8 cellular contexts compared by ENCODE assay signal in genomic region chr3:51982838-51983577, GRCh38. TPM values are rescaled to one million over a fixed set of nuclear protein-coding genes. Genes with fewer than 3 reads are reported as not detected.
DNase-seq lines count a peak whose midpoint lies in the region; ATAC-seq, FAIRE-seq and TF ChIP-seq lines count a peak whose summit lies in the region.

Gene ACY1 (plus strand): TSS chr3:51983535. CDS start chr3:51984065, 530 bp downstream.

- TF ChIP-seq RAD21 in HepG2 (CRISPR knock-in tag; IDR thresholded peaks at IDR 0.05), result 0 out of 2 replicates have a peak, but pooled peaks have one; percentile 3

- no peaks in the 10 kb centered on the region for H3K9me3 Mint-ChIP-seq in activated CD4-positive, alpha-beta T cell treated with anti-CD3 and anti-CD28 coated beads, Interleukin-2, amount 10 ng/mL, durations not matched to agents 7 days and 5 days
- H3K9me3 Mint-ChIP-seq in dendritic cell treated with granulocyte-macrophage colony-stimulating factor and Interleukin-4, amounts not matched to agents 40 ng/mL and 50 ng/mL, for 4 days, result no peaks in the 10 kb centered on the region

- TF ChIP-seq EP300 in HepG2 (IDR thresholded peaks at IDR 0.05; ENCODE audit: low read depth in 2 of 2, low read length in 2 of 2) (peak; percentile 19 to 73; a peak in 3 of 4 replicates), HepG2 (CRISPR knock-in tag; IDR thresholded peaks at IDR 0.05; ENCODE audit: borderline replicate concordance) (0 out of 2 replicates have a peak, but pooled peaks have one; percentile 44)

- no peak within 1 kb of the TSS for H2AFZ ChIP-seq in HepG2 (ENCODE audit: low read length)

- no peak; a peak in 1 of 4 replicates for TF ChIP-seq POLR2A in HepG2 (IDR thresholded peaks at IDR 0.05; ENCODE audit: insufficient read depth in 1 of 2, low read depth in 2 of 2, low read length in 2 of 2)

- intact Hi-C loops in dendritic cell treated with granulocyte-macrophage colony-stimulating factor and Interleukin-4, amounts not matched to agents 40 ng/mL and 50 ng/mL, for 4 days (cut with micrococcal nuclease), result no loop called here
- intact Hi-C loops in HepG2 (cut with micrococcal nuclease; ENCODE audit: unreplicated experiment), result loop anchor here (2.0 kb wide), 1 partner anchor 40 kb away; the partner anchor contains the start of gene PARP3

- peak within 1 kb of the TSS; percentile 98 for H3K4me2 ChIP-seq in HepG2 (ENCODE audit: low read depth, low read length)

- CTCF ChIA-PET in activated CD4-positive, alpha-beta T cell treated with anti-CD3 and anti-CD28 coated beads, Interleukin-2, amount 10 ng/mL, durations not matched to agents 7 days and 5 days (lab: Charles Lee), result interaction anchor here (0.5 to 3.8 kb wide), 20 partner anchors 8 to 1237 kb away, joined by 3 to 61 read pairs (median 4); partner anchors contain the start of genes ABHD14A, ABHD14B, DUSP7 and RPL29
- CTCF ChIA-PET in HepG2 (lab: Yijun Ruan, JAX; ENCODE audit: low intra/inter-chr PET ratio, low total read pairs), result interaction anchor here (2.2 to 2.6 kb wide), 2 partner anchors 9 to 41 kb away, joined by 12 to 19 read pairs; partner anchors contain the start of genes ABHD14B, PARP3 and RRP9

- peaks cover 51% of the 10 kb centered on the region for H3K4me1 ChIP-seq in HepG2 (ENCODE audit: insufficient read depth, low read length)

- H3K27me3 ChIP-seq in HepG2 (ENCODE audit: control insufficient read depth in 1 of 2, insufficient read depth in 2 of 2, low read length in 2 of 2), result no peaks in the 10 kb centered on the region

- peak within 1 kb of the TSS; percentile 89 for H3K9ac ChIP-seq in HepG2 (ENCODE audit: insufficient read depth, low read depth, low read length)

- H3K9me3 ChIP-seq in HepG2 (ENCODE audit: low read length), result no peaks in the 10 kb centered on the region

- peaks cover 29% of the 10 kb centered on the region for H3K4me1 Mint-ChIP-seq in activated CD4-positive, alpha-beta T cell treated with anti-CD3 and anti-CD28 coated beads, Interleukin-2, amount 10 ng/mL, durations not matched to agents 7 days and 5 days
- H3K4me1 Mint-ChIP-seq in dendritic cell treated with granulocyte-macrophage colony-stimulating factor and Interleukin-4, amounts not matched to agents 40 ng/mL and 50 ng/mL, for 4 days (ENCODE audit: low read depth), result peaks cover 46% of the 10 kb centered on the region

- TF ChIP-seq CTCF in HepG2 (CRISPR knock-in tag; IDR thresholded peaks at IDR 0.05), result no peak

- peak within 1 kb of the TSS; percentile 94 for H3K27ac ChIP-seq in HepG2 (ENCODE audit: extremely low read length, insufficient read depth, low read length)

- POLR2A ChIA-PET in activated CD4-positive, alpha-beta T cell treated with anti-CD3 and anti-CD28 coated beads, Interleukin-2, amount 10 ng/mL, durations not matched to agents 7 days and 5 days (lab: Charles Lee), result interaction anchor here (1.2 to 2.0 kb wide), 3 partner anchors 9 to 13 kb away, joined by 5 to 10 read pairs (median 7); partner anchors contain the start of genes ABHD14B and RPL29
- POLR2A ChIA-PET in HepG2 (lab: Yijun Ruan, JAX), result interaction anchor here (0.8 to 6.4 kb wide), 15 partner anchors 9 to 484 kb away, joined by 3 to 187 read pairs (median 6); partner anchors contain the start of genes ABHD14A, ABHD14B, PARP3 and PCBP4

- peaks cover 8% of the 10 kb centered on the region for H3K36me3 Mint-ChIP-seq in activated CD4-positive, alpha-beta T cell treated with anti-CD3 and anti-CD28 coated beads, Interleukin-2, amount 10 ng/mL, durations not matched to agents 7 days and 5 days (ENCODE audit: low read depth)
- peaks cover 20% of the 10 kb centered on the region for H3K36me3 Mint-ChIP-seq in dendritic cell treated with granulocyte-macrophage colony-stimulating factor and Interleukin-4, amounts not matched to agents 40 ng/mL and 50 ng/mL, for 4 days (ENCODE audit: low read depth)

- peak within 1 kb of the TSS; percentile 88 for H3K27ac Mint-ChIP-seq in activated CD4-positive, alpha-beta T cell treated with anti-CD3 and anti-CD28 coated beads, Interleukin-2, amount 10 ng/mL, durations not matched to agents 7 days and 5 days
- peak within 1 kb of the TSS; percentile 90 for H3K27ac Mint-ChIP-seq in dendritic cell treated with granulocyte-macrophage colony-stimulating factor and Interleukin-4, amounts not matched to agents 40 ng/mL and 50 ng/mL, for 4 days

- BruUV-seq in HepG2 (replicated peaks; lab: Mats Ljungman, UMichigan), result no TSS peak

- DNase-seq in NCI-H524 (lab: John Stamatoyannopoulos, UW) (peak; percentile 58 to 74), NCI-H524 treated with DMSO at 0.1 percent for 48 hours (lab: John Stamatoyannopoulos, UW) (no peak), NCI-H2227 treated with DMSO at 0.1 percent for 48 hours (lab: John Stamatoyannopoulos, UW) (peak; percentile 41), HepG2 (ENCODE audit: low spot score) (peak; percentile 87)
- DNase-seq in activated CD4-positive, alpha-beta T cell treated with anti-CD3 and anti-CD28 coated beads, Interleukin-2, amount 10 ng/mL, durations not matched to agents 7 days and 5 days, result peak; percentile 74
- peak; percentile 79 for DNase-seq in stimulated activated CD4-positive, alpha-beta T cell treated with anti-CD3 and anti-CD28 coated beads, Interleukin-4, amount 100 ng/mL, for 1 hour

- 1% methylated on average over 6 of the region's 68 CpGs for WGBS in HepG2 (ENCODE audit: low lambda C conversion rate)

- no peaks in the 10 kb centered on the region for H3K27me3 Mint-ChIP-seq in activated CD4-positive, alpha-beta T cell treated with anti-CD3 and anti-CD28 coated beads, Interleukin-2, amount 10 ng/mL, durations not matched to agents 7 days and 5 days
- H3K27me3 Mint-ChIP-seq in dendritic cell treated with granulocyte-macrophage colony-stimulating factor and Interleukin-4, amounts not matched to agents 40 ng/mL and 50 ng/mL, for 4 days, result no peaks in the 10 kb centered on the region

- H3K4me3 ChIP-seq in HepG2 (replicated peaks in 1 of 3; ENCODE audit: insufficient read depth in 1 of 3, low read depth in 2 of 3, low read length in 3 of 3), result peak within 1 kb of the TSS; percentile 70 to 83 (median 73)

- in situ Hi-C loops in HepG2 (cut with HindIII; ENCODE audit: extremely low pct_ligation_motif_present, low pct_unique_long_range_greater_than_20kb), result no loop called here

- peak; percentile 18 for FAIRE-seq in HepG2 (lab: Jason Lieb, UNC)

- no peaks in the 10 kb centered on the region; a peak in 1 of 5 replicates for H3K36me3 ChIP-seq in HepG2 (replicated peaks in 1 of 2; ENCODE audit: control insufficient read depth in 1 of 2, insufficient read depth in 2 of 2, low read length in 2 of 2)

- peak within 1 kb of the TSS; percentile 91 for H3K4me3 Mint-ChIP-seq in activated CD4-positive, alpha-beta T cell treated with anti-CD3 and anti-CD28 coated beads, Interleukin-2, amount 10 ng/mL, durations not matched to agents 7 days and 5 days
- H3K4me3 Mint-ChIP-seq in dendritic cell treated with granulocyte-macrophage colony-stimulating factor and Interleukin-4, amounts not matched to agents 40 ng/mL and 50 ng/mL, for 4 days, result peak within 1 kb of the TSS; percentile 89

- H4K20me1 ChIP-seq in HepG2 (ENCODE audit: insufficient read depth, low read length), result no peaks in the 10 kb centered on the region

- peaks cover 17% of the 10 kb centered on the region for H3K79me2 ChIP-seq in HepG2 (ENCODE audit: insufficient read depth, low read length)

- ATAC-seq in HG02763 (IDR thresholded peaks at IDR 0.05; ENCODE audit: unreplicated experiment) (peak; percentile 61), HepG2 (peak; percentile 80)

TF ChIP-seq in HepG2, 621 proteins besides CTCF, POLR2A, EP300 and RAD21 (continues in another document):
- peak; percentile 54; the same call in 1 of the 2 replicates for TF ChIP-seq HOMEZ (CRISPR knock-in tag; IDR thresholded peaks at IDR 0.05; ENCODE audit: low read depth)
- TF ChIP-seq ZNF333 (CRISPR knock-in tag; IDR thresholded peaks at IDR 0.05; ENCODE audit: borderline replicate concordance), result peak; percentile 85; the same call in 1 of the 2 replicates
- TF ChIP-seq CCAR2 (optimal IDR thresholded peaks at IDR 0.05; ENCODE audit: low read depth, low read length), result no peak
- TF ChIP-seq ARNT (IDR thresholded peaks at IDR 0.05), result no peak

RNA-seq across cellular contexts. Expression of gene ACY1, which starts in this region (rescaled TPM):
- total RNA-seq in activated CD4-positive, alpha-beta T cell treated with anti-CD3 and anti-CD28 coated beads, Interleukin-2, amount 10 ng/mL, durations not matched to agents 7 days and 5 days, result 10 to 100 TPM; 16.5 to 19.4 TPM
- 112 and 113 TPM in 2 replicates for total RNA-seq in HepG2 (2016; rRNA removed; fragmentation: Illumina TruSeq; extraction: Trizol)
- total RNA-seq in HepG2 (2016; cell fraction: cytosol; rRNA removed; fragmentation: Illumina TruSeq; extraction: Trizol; ENCODE audit: low read depth), result 24.7 and 29.0 TPM in 2 replicates
- total RNA-seq in HepG2 (2016; cell fraction: insoluble cytoplasmic fraction; rRNA removed; fragmentation: Illumina TruSeq; extraction: Trizol), result 100 and 107 TPM in 2 replicates
- total RNA-seq in HepG2 (2016; cell fraction: membrane; rRNA removed; fragmentation: Illumina TruSeq; extraction: Trizol), result 29.7 and 29.8 TPM in 2 replicates
- 46.2 and 55.9 TPM in 2 replicates for total RNA-seq in HepG2 (2016; cell fraction: nucleus; rRNA removed; fragmentation: Illumina TruSeq; extraction: Trizol)
- 162 and 166 TPM in 2 replicates for polyA plus RNA-seq in HepG2 (2011; rRNA removed)
- 122 and 222 TPM in 2 replicates for polyA plus RNA-seq in HepG2 (2011; cell fraction: cytosol; rRNA removed)
- 380 and 387 TPM in 2 replicates for polyA plus RNA-seq in HepG2 (2011; cell fraction: nucleus; rRNA removed)
- 89.1 and 116 TPM in 2 replicates for polyA plus RNA-seq in HepG2 (2012)
- polyA plus RNA-seq in HepG2 (2016; cell fraction: cytosol; fragmentation: Illumina TruSeq; extraction: Trizol; ENCODE audit: low read depth), result 18.6 and 25.0 TPM in 2 replicates
- polyA plus RNA-seq in HepG2 (2016; cell fraction: insoluble cytoplasmic fraction; fragmentation: Illumina TruSeq; extraction: Trizol; ENCODE audit: low read depth), result 101 and 119 TPM in 2 replicates
- polyA plus RNA-seq in HepG2 (2016; cell fraction: membrane; fragmentation: Illumina TruSeq; extraction: Trizol; ENCODE audit: low read depth), result 26.8 and 28.5 TPM in 2 replicates
- polyA plus RNA-seq in HepG2 (2016; cell fraction: nucleus; fragmentation: Illumina TruSeq; extraction: Trizol; ENCODE audit: insufficient read depth, low read depth), result 112 and 117 TPM in 2 replicates
- 110 and 460 TPM in 2 replicates for polyA minus RNA-seq in HepG2 (2011; rRNA and poly(A)+ RNA removed; ENCODE audit: low replicate concordance)
- polyA minus RNA-seq in HepG2 (2011; cell fraction: cytosol; rRNA and poly(A)+ RNA removed), result 133 and 142 TPM in 2 replicates
- 75.1 and 77.0 TPM in 2 replicates for polyA minus RNA-seq in HepG2 (2011; cell fraction: nucleus; rRNA and poly(A)+ RNA removed)
